In the genomic region with DNA sequence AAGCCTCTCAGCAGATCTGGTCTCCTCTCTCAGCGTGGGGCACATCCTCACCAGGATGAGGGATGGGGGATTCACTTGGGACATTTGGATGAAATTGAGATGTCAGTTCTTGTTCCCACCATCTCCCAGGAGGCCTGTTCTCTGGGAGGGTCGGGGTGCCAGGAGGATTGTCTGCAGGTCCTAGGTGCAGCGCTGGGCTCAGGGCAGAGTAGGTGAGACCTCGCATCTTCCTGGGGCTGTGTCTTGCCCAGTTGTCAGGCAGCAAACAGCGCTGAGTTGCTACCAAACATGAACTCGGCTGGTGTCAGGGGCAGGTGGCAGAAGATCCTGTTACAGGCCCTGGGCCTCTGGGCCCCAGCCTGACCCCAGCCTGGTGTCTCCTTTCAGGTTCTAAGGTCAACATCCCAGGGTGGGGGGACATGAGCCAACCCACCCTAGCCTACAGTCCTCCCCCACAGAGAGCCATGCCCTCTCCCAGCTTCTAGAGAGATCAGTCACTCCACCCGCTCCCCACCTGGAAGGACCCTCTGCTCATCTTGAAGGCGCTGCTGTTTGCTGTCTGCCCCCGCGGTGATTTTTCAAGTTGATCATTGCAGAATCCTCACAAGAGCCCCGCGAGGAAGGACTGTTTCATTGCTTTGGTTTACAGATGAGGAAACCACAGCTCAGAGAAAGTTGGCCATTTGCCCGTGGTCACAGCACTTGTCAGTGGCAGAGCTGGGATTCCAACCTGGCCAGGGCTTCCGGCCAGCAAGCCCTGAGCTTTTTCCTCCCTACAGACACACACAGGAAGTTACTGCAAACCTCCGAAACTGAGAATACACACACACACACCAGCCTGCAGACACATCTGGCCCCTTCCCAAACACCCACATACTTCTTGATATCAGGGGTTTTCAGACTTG, we compare ENCODE assay signal across 8 cellular contexts.
DNase-seq lines count a peak whose midpoint lies in the region; ATAC-seq and TF ChIP-seq lines count a peak whose summit lies in the region.

No MANE protein-coding gene starts in this region.

- H3K36me3 ChIP-seq in GM06990 (ENCODE audit: control insufficient read depth, insufficient read depth, low read length): peaks cover 24% of the 10 kb centered on the region

- no peak overlapping the region for H3K4me3 ChIP-seq in GM06990 (replicated peaks; ENCODE audit: low read depth, low read length)
- H3K4me3 ChIP-seq in Jurkat, Clone E6-1 (ENCODE audit: low read length): no peak overlapping the region
- no peak overlapping the region for H3K4me3 ChIP-seq in fibroblast of the aortic adventitia (ENCODE audit: low read depth, low read length)

- TF ChIP-seq CTCF in GM06990 (IDR thresholded peaks at IDR 0.05; ENCODE audit: insufficient read depth, low read length, poor library complexity, severe bottlenecking): no peak
- TF ChIP-seq CTCF in fibroblast of the aortic adventitia (IDR thresholded peaks at IDR 0.05; ENCODE audit: insufficient read depth, low read length): no peak

- DNase-seq in GM06990 (ENCODE audit: extremely low read depth, insufficient read length): peak; percentile 57
- DNase-seq in Jurkat, Clone E6-1 (ENCODE audit: low read depth, low spot score): peak; percentile 31
- peak; percentile 69 for DNase-seq in activated CD8-positive, alpha-beta memory T cell treated with anti-CD3 and anti-CD28 coated beads, Interleukin-2, amount 50 U/mL, for 48 hours
- peak; percentile 90 for DNase-seq in fibroblast of the aortic adventitia (ENCODE audit: low read depth)
- DNase-seq in pons (ENCODE audit: low spot score): peak; percentile 74
- no peak for DNase-seq in NCI-H510A (lab: John Stamatoyannopoulos, UW)
- no peak for DNase-seq in NCI-H2081 treated with DMSO at 0.1 percent for 48 hours (lab: John Stamatoyannopoulos, UW)

- peak; percentile 78 for ATAC-seq in GM21619 (IDR thresholded peaks at IDR 0.05; ENCODE audit: unreplicated experiment)

- H3K27me3 ChIP-seq in GM06990 (replicated peaks; ENCODE audit: control insufficient read depth, insufficient read depth, low read length): no peaks in the 10 kb centered on the region

Comparison
In these comparisons a context has a peak if more than half of its experiments do, and no peak if none do; other contexts are left out.
1. DNase-seq: peak in GM06990 (single experiment), Jurkat, Clone E6-1 (single experiment), activated CD8-positive, alpha-beta memory T cell treated with anti-CD3 and anti-CD28 coated beads, Interleukin-2, amount 50 U/mL, for 48 hours (single experiment), fibroblast of the aortic adventitia (single experiment) and pons (single experiment); none in NCI-H510A (single experiment) and NCI-H2081 treated with DMSO at 0.1 percent for 48 hours (single experiment).